ENCODE assay signal across 11 cellular contexts in the genomic region with DNA sequence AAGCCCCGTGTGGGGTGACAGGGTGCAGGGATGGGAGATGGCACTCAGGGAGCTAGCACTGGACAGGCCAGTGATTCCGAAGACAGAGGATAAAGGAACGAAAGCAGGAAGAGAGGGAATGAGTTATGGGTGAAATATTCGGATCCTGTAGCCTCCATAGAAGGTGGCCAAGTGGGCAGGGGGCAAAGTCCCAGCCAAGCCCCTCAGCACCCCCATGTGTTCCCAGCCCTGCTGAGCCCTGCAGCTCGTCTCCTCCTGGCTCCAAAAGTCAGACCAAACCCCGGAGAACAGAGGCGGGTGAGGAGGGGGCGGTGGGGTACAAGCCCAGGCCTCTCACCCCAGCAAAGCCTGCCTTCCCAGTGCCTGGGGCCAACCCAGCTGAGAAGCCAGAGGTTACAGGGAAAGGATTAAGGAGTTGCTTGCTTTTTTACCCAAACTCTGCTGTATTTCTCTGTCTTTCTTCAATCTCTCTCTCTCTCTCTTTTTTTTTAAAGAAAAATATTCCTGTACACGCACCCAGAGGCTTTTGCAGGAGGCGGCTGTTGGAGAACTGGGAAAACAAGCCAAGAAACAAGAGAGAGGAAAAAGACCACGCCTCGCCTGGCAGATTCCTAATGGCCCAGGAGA. TPM values are rescaled to one million over a fixed set of nuclear protein-coding genes. Genes with fewer than 3 reads are reported as not detected.
DNase-seq lines count a peak whose midpoint lies in the region; ATAC-seq and TF ChIP-seq lines count a peak whose summit lies in the region.
"Had no signal": no experiment of that assay in that cellular context is flagged by ENCODE, and none has a peak within 500 bp of the region (broad histone marks: within the 10 kb centered on the region; RNA-seq: fewer than 3 reads in every experiment).

No MANE protein-coding gene starts in this region.

- TF ChIP-seq RAD21 in liver (IDR thresholded peaks at IDR 0.05): no peak

- peaks cover 23% of the 10 kb centered on the region for H3K4me1 Mint-ChIP-seq in GM23338

- H2AFZ ChIP-seq in GM23338 (peak overlapping the region; percentile 96), smooth muscle cell (ENCODE audit: low read depth) (peak overlapping the region; percentile 51)

- peaks cover 3% of the 10 kb centered on the region for H3F3A ChIP-seq in GM23338 (replicated peaks; ENCODE audit: low read depth)
- peaks cover 3% of the 10 kb centered on the region for H3F3A ChIP-seq in smooth muscle cell (ENCODE audit: low read depth)

- 70% methylated on average over 12 of the region's 12 CpGs for WGBS in liver
- 35% methylated on average over 12 of the region's 12 CpGs for whole genome bisulfite sequencing in smooth muscle cell (ENCODE audit: low lambda C conversion rate)

- ATAC-seq in GM23338: peak; percentile 60

- H3K9me3 ChIP-seq in liver (ENCODE audit: control insufficient read depth in 4 of 4, low read length in 3 of 4): no peaks in the 10 kb centered on the region
- H3K9me3 ChIP-seq in smooth muscle cell (replicated peaks; ENCODE audit: low read depth): no peaks in the 10 kb centered on the region

- H3K4me3 ChIP-seq in GM23338 (no peak overlapping the region), liver (ENCODE audit: low read depth in 1 of 3, low read length in 3 of 3) (no peak overlapping the region), smooth muscle cell (no peak overlapping the region)

- no peaks in the 10 kb centered on the region for H3K9me2 ChIP-seq in GM23338 (ENCODE audit: insufficient read depth)

- no peaks in the 10 kb centered on the region for H3K27me3 ChIP-seq in GM23338 (ENCODE audit: insufficient read depth)
- no peaks in the 10 kb centered on the region for H3K27me3 ChIP-seq in liver (ENCODE audit: control insufficient read depth in 4 of 4, insufficient read depth in 4 of 4, low read length in 3 of 4)
- no peaks in the 10 kb centered on the region for H3K27me3 ChIP-seq in smooth muscle cell (ENCODE audit: low read depth)

- TF ChIP-seq CTCF in GM23338 (conservative IDR thresholded peaks at IDR 0.05; ENCODE audit: low read depth in 2 of 2): no peak
- no peak for TF ChIP-seq CTCF in liver (IDR thresholded peaks at IDR 0.05; ENCODE audit: low read depth, low read length, missing input control)
- no peak for TF ChIP-seq CTCF in smooth muscle cell (IDR thresholded peaks at IDR 0.05; ENCODE audit: borderline replicate concordance, insufficient read depth, poor library complexity, severe bottlenecking)

- H3K79me2 ChIP-seq in GM23338 (replicated peaks; ENCODE audit: insufficient read depth) (no peaks in the 10 kb centered on the region), smooth muscle cell (ENCODE audit: low read depth) (no peaks in the 10 kb centered on the region)

- H3K36me3 ChIP-seq in GM23338 (ENCODE audit: insufficient read depth) (no peaks in the 10 kb centered on the region), liver (ENCODE audit: control insufficient read depth in 4 of 4, insufficient read depth in 3 of 4, low read depth in 1 of 4, low read length in 3 of 4) (no peaks in the 10 kb centered on the region), smooth muscle cell (ENCODE audit: low read depth) (no peaks in the 10 kb centered on the region)

- H3K4me3 Mint-ChIP-seq in GM23338: no peak overlapping the region; the same call in 2 of the 3 replicates

- H3K9ac ChIP-seq in liver (ENCODE audit: low read depth in 1 of 2, low read length in 2 of 2): no peak overlapping the region
- H3K9ac ChIP-seq in smooth muscle cell (ENCODE audit: low read depth): no peak overlapping the region

- H4K20me1 ChIP-seq in GM23338 (replicated peaks; ENCODE audit: insufficient read depth) (no peaks in the 10 kb centered on the region), smooth muscle cell (ENCODE audit: low read depth) (no peaks in the 10 kb centered on the region)

- peaks cover 18% of the 10 kb centered on the region for H3K27me3 Mint-ChIP-seq in GM23338 (ENCODE audit: insufficient read depth, low read depth, poor library complexity)

- H3K4me1 ChIP-seq in GM23338 (ENCODE audit: insufficient read depth) (peaks cover 17% of the 10 kb centered on the region), liver (ENCODE audit: control insufficient read depth in 4 of 4, insufficient read depth in 4 of 4, low read length in 3 of 4) (peaks cover 0 to 4% (median 2%) of the 10 kb centered on the region in 4 donors), smooth muscle cell (ENCODE audit: low read depth) (peaks cover 20% of the 10 kb centered on the region)

- no peaks in the 10 kb centered on the region for H3K36me3 Mint-ChIP-seq in GM23338 (ENCODE audit: low read depth)

- peak overlapping the region; percentile 90 for H3K27ac ChIP-seq in GM23338 (ENCODE audit: low read depth)
- H3K27ac ChIP-seq in cingulate gyrus (ENCODE audit: low read depth, low read length): peak overlapping the region; percentile 99
- H3K27ac ChIP-seq in liver (ENCODE audit: low read depth in 1 of 2, low read length in 2 of 2): peak overlapping the region; percentile 42 to 63
- peak overlapping the region; percentile 75 for H3K27ac ChIP-seq in smooth muscle cell (ENCODE audit: low read depth)

- H3K27ac Mint-ChIP-seq in GM23338: peak overlapping the region; percentile 74

- DNase-seq in GM23338 (ENCODE audit: low spot score) (no peak), smooth muscle cell (lab: John Stamatoyannopoulos, UW; ENCODE audit: unreplicated experiment) (no peak), NCI-H526 (lab: John Stamatoyannopoulos, UW) (no peak), HuH-7.5 (ENCODE audit: low spot score) (no peak), COR-L47 (lab: John Stamatoyannopoulos, UW) (no peak), RPMI8226 (no peak)
- DNase-seq: activated effector memory CD4-positive, alpha-beta T cell treated with Interleukin-2 at 50 U/mL for 16 hours; NCI-H1694; stimulated activated CD4-positive, alpha-beta T cell treated with anti-CD3 and anti-CD28 coated beads, Interleukin-1b, Interleukin-23, amount 100 ng/mL, for 48 hours had no signal

- H3K9me3 Mint-ChIP-seq in GM23338: peaks cover 2% of the 10 kb centered on the region; the same call in 2 of the 3 replicates

- H3K4me2 ChIP-seq in GM23338 (peak overlapping the region; percentile 55), smooth muscle cell (peak overlapping the region; percentile 37)

TF ChIP-seq in GM23338, 12 proteins besides CTCF, POLR2A, EP300 and RAD21 (continues in another document):
- TF ChIP-seq POLR2AphosphoS5 (IDR thresholded peaks at IDR 0.05; ENCODE audit: low read depth): no peak
- TF ChIP-seq EZH2phosphoT487 (IDR thresholded peaks at IDR 0.05; ENCODE audit: unreplicated experiment): no peak

TF ChIP-seq in liver, 16 proteins besides CTCF, POLR2A, EP300 and RAD21 (continues in another document):
- no peak for TF ChIP-seq SP1 (IDR thresholded peaks at IDR 0.05)
- TF ChIP-seq YY1 (IDR thresholded peaks at IDR 0.05): no peak
- TF ChIP-seq FOXA1 (IDR thresholded peaks at IDR 0.05): no peak
- no peak for TF ChIP-seq NR2F2 (IDR thresholded peaks at IDR 0.05)
- TF ChIP-seq, protein P1, sequence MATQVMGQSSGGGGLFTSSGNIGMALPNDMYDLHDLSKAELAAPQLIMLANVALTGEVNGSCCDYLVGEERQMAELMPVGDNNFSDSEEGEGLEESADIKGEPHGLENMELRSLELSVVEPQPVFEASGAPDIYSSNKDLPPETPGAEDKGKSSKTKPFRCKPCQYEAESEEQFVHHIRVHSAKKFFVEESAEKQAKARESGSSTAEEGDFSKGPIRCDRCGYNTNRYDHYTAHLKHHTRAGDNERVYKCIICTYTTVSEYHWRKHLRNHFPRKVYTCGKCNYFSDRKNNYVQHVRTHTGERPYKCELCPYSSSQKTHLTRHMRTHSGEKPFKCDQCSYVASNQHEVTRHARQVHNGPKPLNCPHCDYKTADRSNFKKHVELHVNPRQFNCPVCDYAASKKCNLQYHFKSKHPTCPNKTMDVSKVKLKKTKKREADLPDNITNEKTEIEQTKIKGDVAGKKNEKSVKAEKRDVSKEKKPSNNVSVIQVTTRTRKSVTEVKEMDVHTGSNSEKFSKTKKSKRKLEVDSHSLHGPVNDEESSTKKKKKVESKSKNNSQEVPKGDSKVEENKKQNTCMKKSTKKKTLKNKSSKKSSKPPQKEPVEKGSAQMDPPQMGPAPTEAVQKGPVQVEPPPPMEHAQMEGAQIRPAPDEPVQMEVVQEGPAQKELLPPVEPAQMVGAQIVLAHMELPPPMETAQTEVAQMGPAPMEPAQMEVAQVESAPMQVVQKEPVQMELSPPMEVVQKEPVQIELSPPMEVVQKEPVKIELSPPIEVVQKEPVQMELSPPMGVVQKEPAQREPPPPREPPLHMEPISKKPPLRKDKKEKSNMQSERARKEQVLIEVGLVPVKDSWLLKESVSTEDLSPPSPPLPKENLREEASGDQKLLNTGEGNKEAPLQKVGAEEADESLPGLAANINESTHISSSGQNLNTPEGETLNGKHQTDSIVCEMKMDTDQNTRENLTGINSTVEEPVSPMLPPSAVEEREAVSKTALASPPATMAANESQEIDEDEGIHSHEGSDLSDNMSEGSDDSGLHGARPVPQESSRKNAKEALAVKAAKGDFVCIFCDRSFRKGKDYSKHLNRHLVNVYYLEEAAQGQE (IDR thresholded peaks at IDR 0.05): no peak
- TF ChIP-seq, protein P2, sequence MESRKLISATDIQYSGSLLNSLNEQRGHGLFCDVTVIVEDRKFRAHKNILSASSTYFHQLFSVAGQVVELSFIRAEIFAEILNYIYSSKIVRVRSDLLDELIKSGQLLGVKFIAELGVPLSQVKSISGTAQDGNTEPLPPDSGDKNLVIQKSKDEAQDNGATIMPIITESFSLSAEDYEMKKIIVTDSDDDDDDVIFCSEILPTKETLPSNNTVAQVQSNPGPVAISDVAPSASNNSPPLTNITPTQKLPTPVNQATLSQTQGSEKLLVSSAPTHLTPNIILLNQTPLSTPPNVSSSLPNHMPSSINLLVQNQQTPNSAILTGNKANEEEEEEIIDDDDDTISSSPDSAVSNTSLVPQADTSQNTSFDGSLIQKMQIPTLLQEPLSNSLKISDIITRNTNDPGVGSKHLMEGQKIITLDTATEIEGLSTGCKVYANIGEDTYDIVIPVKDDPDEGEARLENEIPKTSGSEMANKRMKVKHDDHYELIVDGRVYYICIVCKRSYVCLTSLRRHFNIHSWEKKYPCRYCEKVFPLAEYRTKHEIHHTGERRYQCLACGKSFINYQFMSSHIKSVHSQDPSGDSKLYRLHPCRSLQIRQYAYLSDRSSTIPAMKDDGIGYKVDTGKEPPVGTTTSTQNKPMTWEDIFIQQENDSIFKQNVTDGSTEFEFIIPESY (IDR thresholded peaks at IDR 0.05): no peak
- TF ChIP-seq HNF4G (IDR thresholded peaks at IDR 0.05): no peak
- TF ChIP-seq TAF1 (conservative IDR thresholded peaks at IDR 0.05): no peak
- TF ChIP-seq FOXA2 (IDR thresholded peaks at IDR 0.05): no peak
- TF ChIP-seq, protein P3, sequence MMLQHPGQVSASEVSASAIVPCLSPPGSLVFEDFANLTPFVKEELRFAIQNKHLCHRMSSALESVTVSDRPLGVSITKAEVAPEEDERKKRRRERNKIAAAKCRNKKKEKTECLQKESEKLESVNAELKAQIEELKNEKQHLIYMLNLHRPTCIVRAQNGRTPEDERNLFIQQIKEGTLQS (IDR thresholded peaks at IDR 0.05): no peak

RNA-seq across cellular contexts. Expression of a gene that starts 14.1 kb away (rescaled TPM):
- total RNA-seq in GM23338 (2014; rRNA removed; shearing (Covaris generic)): 37.2 and 40.9 TPM in 2 replicates
- 89.5 and 95.6 TPM in 2 replicates for polyA plus RNA-seq in GM23338 (2016; fragmentation: Nextera tagmentation; extraction: Ambion mirVana)
- 10 to 100 TPM; 15.1 to 37.7 TPM for total RNA-seq in liver
- 10 to 100 TPM; 11.6 to 22.4 TPM for polyA plus RNA-seq in liver
- total RNA-seq in smooth muscle cell: 26.7 and 34.3 TPM in 2 replicates
- 46.1 and 76.2 TPM in 2 replicates for polyA plus RNA-seq in smooth muscle cell
